Comparison of ENCODE assay signal across 1 cellular context in genomic region chr15:57302640-57303257, GRCh38.
TF ChIP-seq lines count a peak whose summit lies in the region.

No MANE protein-coding gene starts in this region.

TF ChIP-seq in HepG2, 621 proteins besides CTCF, POLR2A, EP300 and RAD21 (continued from another document and continues in another):
- TF ChIP-seq ZNF773 (CRISPR knock-in tag; IDR thresholded peaks at IDR 0.05; ENCODE audit: borderline replicate concordance), result no peak
- TF ChIP-seq ZMAT3 (CRISPR knock-in tag; conservative IDR thresholded peaks at IDR 0.05), result no peak
- no peak for TF ChIP-seq THAP8 (CRISPR knock-in tag; IDR thresholded peaks at IDR 0.05; ENCODE audit: borderline replicate concordance)
- TF ChIP-seq TRIM24 (CRISPR knock-in tag; IDR thresholded peaks at IDR 0.05), result no peak
- 0 out of 2 replicates have a peak, but pooled peaks have one; percentile 18 for TF ChIP-seq HOMEZ (CRISPR knock-in tag; IDR thresholded peaks at IDR 0.05; ENCODE audit: low read depth)
- TF ChIP-seq RBAK (CRISPR knock-in tag; IDR thresholded peaks at IDR 0.05), result no peak
- no peak for TF ChIP-seq MLX (CRISPR knock-in tag; IDR thresholded peaks at IDR 0.05)
- no peak for TF ChIP-seq EEA1 (CRISPR knock-in tag; IDR thresholded peaks at IDR 0.05; ENCODE audit: borderline replicate concordance)
- TF ChIP-seq SCMH1 (CRISPR knock-in tag; IDR thresholded peaks at IDR 0.05; ENCODE audit: borderline replicate concordance), result no peak
- TF ChIP-seq CCDC6 (CRISPR knock-in tag; IDR thresholded peaks at IDR 0.05), result no peak
- TF ChIP-seq ZSCAN22 (CRISPR knock-in tag; IDR thresholded peaks at IDR 0.05), result no peak
- TF ChIP-seq PHF21A (CRISPR knock-in tag; IDR thresholded peaks at IDR 0.05), result no peak
- TF ChIP-seq TCF7 (IDR thresholded peaks at IDR 0.05; ENCODE audit: low read depth), result no peak
- no peak for TF ChIP-seq RBM22 (optimal IDR thresholded peaks at IDR 0.05; ENCODE audit: low read length)
- TF ChIP-seq, protein P1, sequence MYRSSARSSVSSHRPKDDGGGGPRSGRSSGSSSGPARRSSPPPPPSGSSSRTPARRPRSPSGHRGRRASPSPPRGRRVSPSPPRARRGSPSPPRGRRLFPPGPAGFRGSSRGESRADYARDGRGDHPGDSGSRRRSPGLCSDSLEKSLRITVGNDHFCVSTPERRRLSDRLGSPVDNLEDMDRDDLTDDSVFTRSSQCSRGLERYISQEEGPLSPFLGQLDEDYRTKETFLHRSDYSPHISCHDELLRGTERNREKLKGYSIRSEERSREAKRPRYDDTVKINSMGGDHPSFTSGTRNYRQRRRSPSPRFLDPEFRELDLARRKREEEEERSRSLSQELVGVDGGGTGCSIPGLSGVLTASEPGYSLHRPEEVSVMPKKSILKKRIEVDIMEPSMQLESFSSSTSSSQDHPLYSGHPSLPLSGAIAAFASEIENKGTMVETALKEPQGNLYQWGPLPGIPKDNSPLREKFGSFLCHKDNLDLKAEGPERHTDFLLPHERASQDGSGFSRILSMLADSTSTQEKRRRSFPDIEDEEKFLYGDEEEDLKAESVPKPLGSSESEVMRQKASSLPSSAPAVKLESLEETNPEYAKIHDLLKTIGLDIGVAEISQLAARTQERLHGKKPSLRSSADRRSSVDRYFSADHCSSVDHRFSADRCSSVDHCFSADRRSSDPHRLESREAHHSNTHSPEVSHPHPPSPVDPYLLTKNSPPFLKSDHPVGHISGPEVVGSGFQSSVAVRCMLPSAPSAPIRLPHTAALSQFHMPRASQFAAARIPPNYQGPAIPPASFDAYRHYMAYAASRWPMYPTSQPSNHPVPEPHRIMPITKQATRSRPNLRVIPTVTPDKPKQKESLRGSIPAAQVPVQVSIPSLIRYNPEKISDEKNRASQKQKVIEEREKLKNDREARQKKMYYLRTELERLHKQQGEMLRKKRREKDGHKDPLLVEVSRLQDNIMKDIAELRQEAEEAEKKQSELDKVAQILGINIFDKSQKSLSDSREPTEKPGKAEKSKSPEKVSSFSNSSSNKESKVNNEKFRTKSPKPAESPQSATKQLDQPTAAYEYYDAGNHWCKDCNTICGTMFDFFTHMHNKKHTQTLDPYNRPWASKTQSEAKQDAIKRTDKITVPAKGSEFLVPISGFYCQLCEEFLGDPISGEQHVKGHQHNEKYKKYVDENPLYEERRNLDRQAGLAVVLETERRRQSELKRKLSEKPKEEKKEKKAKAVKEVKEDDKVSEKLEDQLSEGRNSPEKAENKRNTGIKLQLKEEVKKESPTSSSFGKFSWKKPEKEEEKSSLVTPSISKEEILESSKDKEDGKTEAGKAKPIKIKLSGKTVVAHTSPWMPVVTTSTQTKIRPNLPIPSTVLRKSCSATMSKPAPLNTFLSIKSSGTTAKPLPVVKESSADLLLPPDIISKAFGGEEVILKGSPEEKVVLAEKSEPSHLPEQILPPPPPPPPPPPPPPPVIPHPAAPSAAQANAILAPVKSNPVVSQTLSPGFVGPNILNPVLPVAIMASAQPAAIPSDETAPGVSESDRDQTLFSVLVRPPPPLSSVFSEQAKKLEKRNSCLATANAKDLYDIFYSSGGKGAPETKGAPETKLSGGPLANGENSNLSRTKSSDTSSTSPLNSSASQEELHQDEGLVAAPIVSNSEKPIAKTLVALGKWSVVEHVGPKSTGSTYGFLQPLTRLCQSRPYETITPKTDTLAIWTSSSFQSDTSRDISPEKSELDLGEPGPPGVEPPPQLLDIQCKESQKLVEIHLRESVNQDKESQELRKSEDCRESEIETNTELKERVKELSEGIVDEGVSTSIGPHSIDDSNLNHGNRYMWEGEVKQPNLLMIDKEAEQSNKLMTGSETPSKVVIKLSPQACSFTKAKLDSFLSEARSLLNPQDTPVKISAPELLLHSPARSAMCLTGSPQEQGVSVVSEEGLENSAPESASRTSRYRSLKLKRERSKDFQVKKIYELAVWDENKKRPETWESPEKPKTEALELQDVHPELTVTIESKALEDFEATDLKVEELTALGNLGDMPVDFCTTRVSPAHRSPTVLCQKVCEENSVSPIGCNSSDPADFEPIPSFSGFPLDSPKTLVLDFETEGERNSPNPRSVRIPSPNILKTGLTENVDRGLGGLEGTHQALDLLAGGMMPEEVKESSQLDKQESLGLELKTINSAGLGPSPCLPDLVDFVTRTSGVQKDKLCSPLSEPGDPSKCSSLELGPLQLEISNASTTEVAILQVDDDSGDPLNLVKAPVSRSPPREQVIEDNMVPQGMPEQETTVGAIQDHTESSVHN (CRISPR knock-in tag; IDR thresholded peaks at IDR 0.05), result no peak
- TF ChIP-seq ZSCAN21 (CRISPR knock-in tag; IDR thresholded peaks at IDR 0.05; ENCODE audit: borderline replicate concordance), result no peak
- TF ChIP-seq, protein P2, sequence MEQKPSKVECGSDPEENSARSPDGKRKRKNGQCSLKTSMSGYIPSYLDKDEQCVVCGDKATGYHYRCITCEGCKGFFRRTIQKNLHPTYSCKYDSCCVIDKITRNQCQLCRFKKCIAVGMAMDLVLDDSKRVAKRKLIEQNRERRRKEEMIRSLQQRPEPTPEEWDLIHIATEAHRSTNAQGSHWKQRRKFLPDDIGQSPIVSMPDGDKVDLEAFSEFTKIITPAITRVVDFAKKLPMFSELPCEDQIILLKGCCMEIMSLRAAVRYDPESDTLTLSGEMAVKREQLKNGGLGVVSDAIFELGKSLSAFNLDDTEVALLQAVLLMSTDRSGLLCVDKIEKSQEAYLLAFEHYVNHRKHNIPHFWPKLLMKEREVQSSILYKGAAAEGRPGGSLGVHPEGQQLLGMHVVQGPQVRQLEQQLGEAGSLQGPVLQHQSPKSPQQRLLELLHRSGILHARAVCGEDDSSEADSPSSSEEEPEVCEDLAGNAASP (CRISPR knock-in tag; IDR thresholded peaks at IDR 0.05; ENCODE audit: borderline replicate concordance), result no peak
- no peak for TF ChIP-seq ZSCAN20 (CRISPR knock-in tag; IDR thresholded peaks at IDR 0.05; ENCODE audit: borderline replicate concordance)
- TF ChIP-seq NFKB2 (CRISPR knock-in tag; IDR thresholded peaks at IDR 0.05; ENCODE audit: borderline replicate concordance), result no peak
- TF ChIP-seq, protein P3, sequence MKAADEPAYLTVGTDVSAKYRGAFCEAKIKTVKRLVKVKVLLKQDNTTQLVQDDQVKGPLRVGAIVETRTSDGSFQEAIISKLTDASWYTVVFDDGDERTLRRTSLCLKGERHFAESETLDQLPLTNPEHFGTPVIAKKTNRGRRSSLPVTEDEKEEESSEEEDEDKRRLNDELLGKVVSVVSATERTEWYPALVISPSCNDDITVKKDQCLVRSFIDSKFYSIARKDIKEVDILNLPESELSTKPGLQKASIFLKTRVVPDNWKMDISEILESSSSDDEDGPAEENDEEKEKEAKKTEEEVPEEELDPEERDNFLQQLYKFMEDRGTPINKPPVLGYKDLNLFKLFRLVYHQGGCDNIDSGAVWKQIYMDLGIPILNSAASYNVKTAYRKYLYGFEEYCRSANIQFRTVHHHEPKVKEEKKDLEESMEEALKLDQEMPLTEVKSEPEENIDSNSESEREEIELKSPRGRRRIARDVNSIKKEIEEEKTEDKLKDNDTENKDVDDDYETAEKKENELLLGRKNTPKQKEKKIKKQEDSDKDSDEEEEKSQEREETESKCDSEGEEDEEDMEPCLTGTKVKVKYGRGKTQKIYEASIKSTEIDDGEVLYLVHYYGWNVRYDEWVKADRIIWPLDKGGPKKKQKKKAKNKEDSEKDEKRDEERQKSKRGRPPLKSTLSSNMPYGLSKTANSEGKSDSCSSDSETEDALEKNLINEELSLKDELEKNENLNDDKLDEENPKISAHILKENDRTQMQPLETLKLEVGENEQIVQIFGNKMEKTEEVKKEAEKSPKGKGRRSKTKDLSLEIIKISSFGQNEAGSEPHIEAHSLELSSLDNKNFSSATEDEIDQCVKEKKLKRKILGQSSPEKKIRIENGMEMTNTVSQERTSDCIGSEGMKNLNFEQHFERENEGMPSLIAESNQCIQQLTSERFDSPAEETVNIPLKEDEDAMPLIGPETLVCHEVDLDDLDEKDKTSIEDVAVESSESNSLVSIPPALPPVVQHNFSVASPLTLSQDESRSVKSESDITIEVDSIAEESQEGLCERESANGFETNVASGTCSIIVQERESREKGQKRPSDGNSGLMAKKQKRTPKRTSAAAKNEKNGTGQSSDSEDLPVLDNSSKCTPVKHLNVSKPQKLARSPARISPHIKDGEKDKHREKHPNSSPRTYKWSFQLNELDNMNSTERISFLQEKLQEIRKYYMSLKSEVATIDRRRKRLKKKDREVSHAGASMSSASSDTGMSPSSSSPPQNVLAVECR (CRISPR knock-in tag; IDR thresholded peaks at IDR 0.05; ENCODE audit: borderline replicate concordance), result no peak
- no peak for TF ChIP-seq ARNTL (CRISPR knock-in tag; IDR thresholded peaks at IDR 0.05)
- TF ChIP-seq ZFAT (CRISPR knock-in tag; conservative IDR thresholded peaks at IDR 0.05), result no peak
- TF ChIP-seq PCBP2 (optimal IDR thresholded peaks at IDR 0.05; ENCODE audit: low read depth, low read length, poor library complexity, severe bottlenecking), result no peak
- no peak for TF ChIP-seq ZMYM4 (CRISPR knock-in tag; IDR thresholded peaks at IDR 0.05)
- TF ChIP-seq MNT (IDR thresholded peaks at IDR 0.05), result no peak
- TF ChIP-seq, protein P4, sequence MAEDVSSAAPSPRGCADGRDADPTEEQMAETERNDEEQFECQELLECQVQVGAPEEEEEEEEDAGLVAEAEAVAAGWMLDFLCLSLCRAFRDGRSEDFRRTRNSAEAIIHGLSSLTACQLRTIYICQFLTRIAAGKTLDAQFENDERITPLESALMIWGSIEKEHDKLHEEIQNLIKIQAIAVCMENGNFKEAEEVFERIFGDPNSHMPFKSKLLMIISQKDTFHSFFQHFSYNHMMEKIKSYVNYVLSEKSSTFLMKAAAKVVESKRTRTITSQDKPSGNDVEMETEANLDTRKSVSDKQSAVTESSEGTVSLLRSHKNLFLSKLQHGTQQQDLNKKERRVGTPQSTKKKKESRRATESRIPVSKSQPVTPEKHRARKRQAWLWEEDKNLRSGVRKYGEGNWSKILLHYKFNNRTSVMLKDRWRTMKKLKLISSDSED (CRISPR knock-in tag; IDR thresholded peaks at IDR 0.05), result no peak
- no peak for TF ChIP-seq EZH2 (conservative IDR thresholded peaks at IDR 0.05; ENCODE audit: low read depth, low read length)
- TF ChIP-seq LCORL (IDR thresholded peaks at IDR 0.05), result no peak
- TF ChIP-seq LCORL (CRISPR knock-in tag; IDR thresholded peaks at IDR 0.05), result no peak
- TF ChIP-seq ZBTB43 (CRISPR knock-in tag; conservative IDR thresholded peaks at IDR 0.05), result no peak
- no peak for TF ChIP-seq ZNF770 (CRISPR knock-in tag; IDR thresholded peaks at IDR 0.05)
- TF ChIP-seq, protein P5, sequence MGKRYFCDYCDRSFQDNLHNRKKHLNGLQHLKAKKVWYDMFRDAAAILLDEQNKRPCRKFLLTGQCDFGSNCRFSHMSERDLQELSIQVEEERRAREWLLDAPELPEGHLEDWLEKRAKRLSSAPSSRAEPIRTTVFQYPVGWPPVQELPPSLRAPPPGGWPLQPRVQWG (CRISPR knock-in tag; IDR thresholded peaks at IDR 0.05; ENCODE audit: borderline replicate concordance, low read depth), result no peak
- TF ChIP-seq ZNF225 (CRISPR knock-in tag; IDR thresholded peaks at IDR 0.05), result no peak
- TF ChIP-seq TEAD3 (CRISPR knock-in tag; optimal IDR thresholded peaks at IDR 0.05; ENCODE audit: borderline replicate concordance), result peak; percentile 48
